1 cellular context compared by ENCODE assay signal in genomic region chr3:157130138-157130880, GRCh38.
TF ChIP-seq lines count a peak whose summit lies in the region.

No MANE protein-coding gene starts in this region.

TF ChIP-seq in WTC11, 78 proteins besides CTCF, POLR2A, EP300 and RAD21 (continued from another document):
- TF ChIP-seq E2F4 (CRISPR knock-in tag; IDR thresholded peaks at IDR 0.05; ENCODE audit: borderline replicate concordance, low read depth), result no peak
- TF ChIP-seq ESRRA (CRISPR knock-in tag; IDR thresholded peaks at IDR 0.05; ENCODE audit: borderline replicate concordance), result no peak
- no peak for TF ChIP-seq MAX (CRISPR knock-in tag; IDR thresholded peaks at IDR 0.05)
- TF ChIP-seq TEAD1 (CRISPR knock-in tag; IDR thresholded peaks at IDR 0.05), result no peak
- TF ChIP-seq IRF2 (CRISPR knock-in tag; IDR thresholded peaks at IDR 0.05; ENCODE audit: borderline replicate concordance, low read depth), result no peak
- TF ChIP-seq ZNF671 (CRISPR knock-in tag; IDR thresholded peaks at IDR 0.05), result no peak
- TF ChIP-seq ATF2 (CRISPR knock-in tag; IDR thresholded peaks at IDR 0.05; ENCODE audit: borderline replicate concordance, low read depth), result no peak
- TF ChIP-seq AFF4 (CRISPR knock-in tag; IDR thresholded peaks at IDR 0.05; ENCODE audit: borderline replicate concordance), result no peak
- no peak for TF ChIP-seq NFATC4 (CRISPR knock-in tag; IDR thresholded peaks at IDR 0.05)
- 0 out of 2 replicates have a peak, but pooled peaks have one; percentile 55 for TF ChIP-seq FOXK1 (CRISPR knock-in tag; IDR thresholded peaks at IDR 0.05)
